Comparison of ENCODE assay signal across 9 cellular contexts in genomic region chr4:110164856-110165255, GRCh38. TPM values are rescaled to one million over a fixed set of nuclear protein-coding genes. Genes with fewer than 3 reads are reported as not detected.
DNase-seq lines count a peak whose midpoint lies in the region; ATAC-seq and TF ChIP-seq lines count a peak whose summit lies in the region.
"Had no signal": no experiment of that assay in that cellular context is flagged by ENCODE, and none has a peak within 500 bp of the region (broad histone marks: within the 10 kb centered on the region; RNA-seq: fewer than 3 reads in every experiment).

No MANE protein-coding gene starts in this region.

- no peak for DNase-seq in Caco-2
- DNase-seq in HT1080 (ENCODE audit: low read depth) = peak; percentile 14
- DNase-seq in activated naive CD8-positive, alpha-beta T cell treated with anti-CD3 and anti-CD28 coated beads, Interleukin-2, amount 50 U/mL, for 24 hours = no peak
- no peak for DNase-seq in natural killer cell
- DNase-seq in superior temporal gyrus (ENCODE audit: extremely low spot score) = no peak
- DNase-seq in left lobe of liver (ENCODE audit: low spot score) = no peak

- no peak overlapping the region for H3K4me3 ChIP-seq in Caco-2 (ENCODE audit: low read depth, low read length)
- H3K4me3 ChIP-seq: skin epidermis had no signal

- POLR2A ChIA-PET in Caco-2 (lab: Charles Lee) = no interaction called here

- no peak for TF ChIP-seq CTCF in Caco-2 (IDR thresholded peaks at IDR 0.05; ENCODE audit: insufficient read depth in 1 of 2, low read depth in 1 of 2, low read length in 1 of 2, severe bottlenecking in 1 of 2, unreplicated experiment in 1 of 2)
- no peak for TF ChIP-seq CTCF in natural killer cell (IDR thresholded peaks at IDR 0.05)

- CTCF ChIA-PET in Caco-2 (lab: Charles Lee) = no interaction called here

- H3K4me3 Mint-ChIP-seq in Caco-2 (ENCODE audit: unreplicated experiment) (no peak overlapping the region), natural killer cell (peak overlapping the region; percentile 79)
- peak overlapping the region; percentile 28 for H3K4me3 Mint-ChIP-seq in activated naive CD8-positive, alpha-beta T cell treated with anti-CD3 and anti-CD28 coated beads, Interleukin-2, amount 50 U/mL, for 24 hours

- no peaks in the 10 kb centered on the region for H3K36me3 Mint-ChIP-seq in Caco-2 (ENCODE audit: insufficient read depth, unreplicated experiment)
- H3K36me3 Mint-ChIP-seq in activated naive CD8-positive, alpha-beta T cell treated with anti-CD3 and anti-CD28 coated beads, Interleukin-2, amount 50 U/mL, for 24 hours (ENCODE audit: low read depth) = peaks cover 13% of the 10 kb centered on the region
- H3K36me3 Mint-ChIP-seq in natural killer cell = no peaks in the 10 kb centered on the region

- H3K27ac Mint-ChIP-seq in Caco-2 (ENCODE audit: unreplicated experiment) (peak overlapping the region; percentile 6), natural killer cell (peak overlapping the region; percentile 84 to 92)
- H3K27ac Mint-ChIP-seq in activated naive CD8-positive, alpha-beta T cell treated with anti-CD3 and anti-CD28 coated beads, Interleukin-2, amount 50 U/mL, for 24 hours = peak overlapping the region; percentile 94

- H3K4me1 ChIP-seq in Caco-2 = peaks cover 29% of the 10 kb centered on the region

- no peaks in the 10 kb centered on the region for H3K27me3 Mint-ChIP-seq in Caco-2 (ENCODE audit: insufficient read depth, unreplicated experiment)
- no peaks in the 10 kb centered on the region for H3K27me3 Mint-ChIP-seq in activated naive CD8-positive, alpha-beta T cell treated with anti-CD3 and anti-CD28 coated beads, Interleukin-2, amount 50 U/mL, for 24 hours
- no peaks in the 10 kb centered on the region for H3K27me3 Mint-ChIP-seq in natural killer cell (ENCODE audit: low read depth in 2 of 2)

- H3K9me3 ChIP-seq in Caco-2 = no peaks in the 10 kb centered on the region

- peaks cover 17% of the 10 kb centered on the region for H3K4me1 Mint-ChIP-seq in Caco-2 (ENCODE audit: low read depth, unreplicated experiment)
- peaks cover 31% of the 10 kb centered on the region for H3K4me1 Mint-ChIP-seq in activated naive CD8-positive, alpha-beta T cell treated with anti-CD3 and anti-CD28 coated beads, Interleukin-2, amount 50 U/mL, for 24 hours
- H3K4me1 Mint-ChIP-seq in natural killer cell = peaks cover 49 to 50% of the 10 kb centered on the region in 2 donors

- intact Hi-C loops in Caco-2 (cut with micrococcal nuclease; ENCODE audit: unreplicated experiment) (no loop called here), natural killer cell (cut with micrococcal nuclease) (loop anchor here (5.0 kb wide), 1 partner anchor 108 kb away; no protein-coding TSS in a partner anchor)

- no peaks in the 10 kb centered on the region for H3K9me3 Mint-ChIP-seq in Caco-2 (ENCODE audit: unreplicated experiment)
- peaks cover 4% of the 10 kb centered on the region for H3K9me3 Mint-ChIP-seq in activated naive CD8-positive, alpha-beta T cell treated with anti-CD3 and anti-CD28 coated beads, Interleukin-2, amount 50 U/mL, for 24 hours
- no peaks in the 10 kb centered on the region for H3K9me3 Mint-ChIP-seq in natural killer cell

- no peak for ATAC-seq in activated naive CD8-positive, alpha-beta T cell treated with anti-CD3 and anti-CD28 coated beads, Interleukin-2, amount 50 U/mL, for 24 hours
- ATAC-seq in natural killer cell (peak in 1 of 3 donors; percentile 30), HG03520 (IDR thresholded peaks at IDR 0.05; ENCODE audit: unreplicated experiment) (no peak), HG03442 (IDR thresholded peaks at IDR 0.05; ENCODE audit: unreplicated experiment) (no peak), left lobe of liver (no peak)

- BruUV-seq in Caco-2 (replicated peaks; lab: Mats Ljungman, UMichigan) = no TSS peak

- no peaks in the 10 kb centered on the region; the same call in 1 of the 2 replicates for H3K36me3 ChIP-seq in Caco-2 (ENCODE audit: control insufficient read depth, insufficient read depth, low read length)

- H3K27me3 ChIP-seq in Caco-2 (replicated peaks; ENCODE audit: control insufficient read depth, insufficient read depth, low read length) = no peaks in the 10 kb centered on the region

RNA-seq across cellular contexts. Expression of gene ELOVL6, which starts 33.6 kb away (rescaled TPM):
- total RNA-seq in Caco-2 (2022) (9.3 and 9.5 TPM in 2 replicates), natural killer cell (10 to 100 TPM; 25.0 to 35.2 (median 30.9) TPM), left lobe of liver (35.0 TPM)
- 7.2 and 25.6 TPM in 2 replicates for total RNA-seq in HT1080 (2014; rRNA removed; shearing (Covaris generic))
- polyA plus RNA-seq in HT1080 (2015; cell fraction: cytosol; rRNA removed) = 18.0 and 22.4 TPM in 2 replicates
- polyA plus RNA-seq in HT1080 (2015; cell fraction: nucleus; rRNA removed) = 19.9 and 21.6 TPM in 2 replicates

Comparison
In these comparisons a context has a peak if more than half of its experiments do, and no peak if none do; other contexts are left out.
1. H3K27ac Mint-ChIP-seq: peak in every context shown above with its lines; median percentile 94 in activated naive CD8-positive, alpha-beta T cell treated with anti-CD3 and anti-CD28 coated beads, Interleukin-2, amount 50 U/mL, for 24 hours; 88 in natural killer cell; 6 in Caco-2.